Comparison of ENCODE assay signal across 6 cellular contexts in the genomic region with DNA sequence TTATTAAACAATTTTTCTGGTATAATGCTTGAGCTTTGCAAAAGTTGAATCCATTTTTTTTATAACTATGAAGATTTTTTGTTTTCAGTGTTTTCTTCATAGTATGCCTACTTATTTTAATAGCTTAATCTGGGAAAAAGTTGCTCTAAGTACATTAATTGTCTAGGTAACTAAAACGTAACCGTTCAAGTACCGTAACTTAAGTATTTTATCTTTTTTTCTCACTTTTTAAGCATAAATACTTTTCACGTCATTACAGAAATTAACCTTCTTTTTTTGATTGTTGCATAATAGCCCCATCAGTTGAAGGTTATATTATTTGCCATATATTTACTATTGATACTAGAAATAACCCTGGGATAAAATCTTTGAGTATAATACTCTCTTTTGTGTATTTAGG.
"Had no signal": no experiment of that assay in that cellular context is flagged by ENCODE, and none has a peak within 500 bp of the region (broad histone marks: within the 10 kb centered on the region; RNA-seq: fewer than 3 reads in every experiment).

No MANE protein-coding gene starts in this region.

- ATAC-seq: GM12878 had no signal

- FAIRE-seq: GM12878, GM12891, GM12892, GM19239 had no signal

- H3K4me3 ChIP-seq: GM12878 had no signal

- DNase-seq: GDM1, GF-D8 had no signal
